Comparison of ENCODE assay signal across 6 cellular contexts in genomic region chr14:46417066-46417465, GRCh38.
"Had no signal": no experiment of that assay in that cellular context is flagged by ENCODE, and none has a peak within 500 bp of the region (broad histone marks: within the 10 kb centered on the region; RNA-seq: fewer than 3 reads in every experiment).

No MANE protein-coding gene starts in this region.

- H3K36me3 Mint-ChIP-seq: IgD-negative memory B cell had no signal

- H3K27ac Mint-ChIP-seq: IgD-negative memory B cell had no signal

- H3K4me3 Mint-ChIP-seq: IgD-negative memory B cell had no signal

- H3K4me1 Mint-ChIP-seq: IgD-negative memory B cell had no signal

- H3K27me3 Mint-ChIP-seq: IgD-negative memory B cell had no signal

- ATAC-seq: HepG2, K562 had no signal

- DNase-seq: IMR-90, KBM-7, KG1 had no signal
